ENCODE assay signal across 1 cellular context in the genomic region with DNA sequence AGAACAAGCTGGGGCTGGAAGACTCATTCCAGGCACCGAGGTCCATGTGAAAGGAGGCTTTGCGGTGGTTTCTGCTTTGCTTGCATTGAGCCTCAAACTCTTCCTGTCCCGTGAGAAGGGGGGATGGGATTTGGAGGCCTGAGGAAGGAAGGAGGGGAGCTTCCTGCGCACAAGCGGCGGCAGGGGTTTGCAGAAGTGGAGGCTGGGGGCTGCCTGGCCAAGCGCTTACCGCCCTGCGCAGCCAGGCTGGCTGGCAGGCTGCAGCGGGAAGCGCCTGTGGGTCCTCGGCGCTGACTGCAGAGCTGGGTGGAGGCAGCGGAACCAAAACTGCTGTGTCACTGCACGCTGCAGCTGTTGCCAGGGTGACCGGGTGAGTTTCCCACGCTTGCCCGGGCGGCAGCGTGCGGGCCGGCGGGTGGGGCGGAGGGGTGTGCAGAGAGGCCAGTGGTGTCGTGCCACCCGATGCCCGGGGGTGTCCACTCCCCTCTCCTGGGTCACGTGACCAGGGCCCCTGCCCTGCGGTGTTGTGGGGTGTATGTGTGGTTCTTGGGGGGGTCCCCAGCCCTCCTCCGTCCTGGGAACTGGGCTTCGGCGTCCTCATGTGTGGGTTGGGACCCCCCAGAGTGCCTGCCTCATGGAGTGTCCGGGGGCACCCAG.
TF ChIP-seq lines count a peak whose summit lies in the region.

No MANE protein-coding gene starts in this region.

TF ChIP-seq in K562, 482 proteins besides CTCF, POLR2A, EP300 and RAD21 (continued from another document and continues in another):
- TF ChIP-seq CREB1 (IDR thresholded peaks at IDR 0.05) (no peak), CREB1 (CRISPR knock-in tag; IDR thresholded peaks at IDR 0.05) (no peak), SFPQ (IDR thresholded peaks at IDR 0.05; ENCODE audit: low read depth, low read length) (no peak), THRAP3 (IDR thresholded peaks at IDR 0.05; ENCODE audit: borderline replicate concordance) (no peak), NCOA6 (IDR thresholded peaks at IDR 0.05) (no peak), ZBTB5 (IDR thresholded peaks at IDR 0.05) (no peak), ZBTB49 (CRISPR knock-in tag; IDR thresholded peaks at IDR 0.05; ENCODE audit: borderline replicate concordance) (no peak), MGA (IDR thresholded peaks at IDR 0.05) (peak; percentile 72), YBX1 (IDR thresholded peaks at IDR 0.05) (no peak), SAFB2 (IDR thresholded peaks at IDR 0.05; ENCODE audit: borderline replicate concordance, low read depth, low read length, severe bottlenecking) (no peak), MAFF (IDR thresholded peaks at IDR 0.05; ENCODE audit: low read length) (peak; percentile 88), MTF1 (CRISPR knock-in tag; IDR thresholded peaks at IDR 0.05; ENCODE audit: borderline replicate concordance) (no peak), HIVEP1 (CRISPR knock-in tag; IDR thresholded peaks at IDR 0.05) (no peak), ZFPM2 (CRISPR knock-in tag; IDR thresholded peaks at IDR 0.05) (no peak), ZNF717 (CRISPR knock-in tag; IDR thresholded peaks at IDR 0.05) (no peak), BHLHE40 (IDR thresholded peaks at IDR 0.05; ENCODE audit: low read length) (peak; percentile 78), POLR2B (IDR thresholded peaks at IDR 0.05; ENCODE audit: low read depth, partially characterized antibody) (no peak), ILF3 (IDR thresholded peaks at IDR 0.05; ENCODE audit: borderline replicate concordance) (no peak), ZNF124 (CRISPR knock-in tag; IDR thresholded peaks at IDR 0.05) (no peak), ZNF766 (CRISPR knock-in tag; conservative IDR thresholded peaks at IDR 0.05) (no peak), ZNF583 (CRISPR knock-in tag; IDR thresholded peaks at IDR 0.05) (no peak)
- TF ChIP-seq, protein P1, sequence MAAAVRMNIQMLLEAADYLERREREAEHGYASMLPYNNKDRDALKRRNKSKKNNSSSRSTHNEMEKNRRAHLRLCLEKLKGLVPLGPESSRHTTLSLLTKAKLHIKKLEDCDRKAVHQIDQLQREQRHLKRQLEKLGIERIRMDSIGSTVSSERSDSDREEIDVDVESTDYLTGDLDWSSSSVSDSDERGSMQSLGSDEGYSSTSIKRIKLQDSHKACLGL (CRISPR knock-in tag; IDR thresholded peaks at IDR 0.05; ENCODE audit: borderline replicate concordance, poor library complexity, severe bottlenecking): no peak
- TF ChIP-seq, protein P2, sequence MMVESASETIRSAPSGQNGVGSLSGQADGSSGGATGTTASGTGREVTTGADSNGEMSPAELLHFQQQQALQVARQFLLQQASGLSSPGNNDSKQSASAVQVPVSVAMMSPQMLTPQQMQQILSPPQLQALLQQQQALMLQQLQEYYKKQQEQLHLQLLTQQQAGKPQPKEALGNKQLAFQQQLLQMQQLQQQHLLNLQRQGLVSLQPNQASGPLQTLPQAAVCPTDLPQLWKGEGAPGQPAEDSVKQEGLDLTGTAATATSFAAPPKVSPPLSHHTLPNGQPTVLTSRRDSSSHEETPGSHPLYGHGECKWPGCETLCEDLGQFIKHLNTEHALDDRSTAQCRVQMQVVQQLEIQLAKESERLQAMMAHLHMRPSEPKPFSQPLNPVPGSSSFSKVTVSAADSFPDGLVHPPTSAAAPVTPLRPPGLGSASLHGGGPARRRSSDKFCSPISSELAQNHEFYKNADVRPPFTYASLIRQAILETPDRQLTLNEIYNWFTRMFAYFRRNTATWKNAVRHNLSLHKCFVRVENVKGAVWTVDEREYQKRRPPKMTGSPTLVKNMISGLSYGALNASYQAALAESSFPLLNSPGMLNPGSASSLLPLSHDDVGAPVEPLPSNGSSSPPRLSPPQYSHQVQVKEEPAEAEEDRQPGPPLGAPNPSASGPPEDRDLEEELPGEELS (CRISPR knock-in tag; IDR thresholded peaks at IDR 0.05; ENCODE audit: borderline replicate concordance): no peak
- TF ChIP-seq, protein P3, sequence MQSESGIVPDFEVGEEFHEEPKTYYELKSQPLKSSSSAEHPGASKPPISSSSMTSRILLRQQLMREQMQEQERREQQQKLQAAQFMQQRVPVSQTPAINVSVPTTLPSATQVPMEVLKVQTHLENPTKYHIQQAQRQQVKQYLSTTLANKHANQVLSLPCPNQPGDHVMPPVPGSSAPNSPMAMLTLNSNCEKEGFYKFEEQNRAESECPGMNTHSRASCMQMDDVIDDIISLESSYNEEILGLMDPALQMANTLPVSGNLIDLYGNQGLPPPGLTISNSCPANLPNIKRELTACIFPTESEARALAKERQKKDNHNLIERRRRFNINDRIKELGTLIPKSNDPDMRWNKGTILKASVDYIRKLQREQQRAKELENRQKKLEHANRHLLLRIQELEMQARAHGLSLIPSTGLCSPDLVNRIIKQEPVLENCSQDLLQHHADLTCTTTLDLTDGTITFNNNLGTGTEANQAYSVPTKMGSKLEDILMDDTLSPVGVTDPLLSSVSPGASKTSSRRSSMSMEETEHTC (IDR thresholded peaks at IDR 0.05): peak; percentile 29; the same call in 1 of the 2 replicates
- TF ChIP-seq, protein P4, sequence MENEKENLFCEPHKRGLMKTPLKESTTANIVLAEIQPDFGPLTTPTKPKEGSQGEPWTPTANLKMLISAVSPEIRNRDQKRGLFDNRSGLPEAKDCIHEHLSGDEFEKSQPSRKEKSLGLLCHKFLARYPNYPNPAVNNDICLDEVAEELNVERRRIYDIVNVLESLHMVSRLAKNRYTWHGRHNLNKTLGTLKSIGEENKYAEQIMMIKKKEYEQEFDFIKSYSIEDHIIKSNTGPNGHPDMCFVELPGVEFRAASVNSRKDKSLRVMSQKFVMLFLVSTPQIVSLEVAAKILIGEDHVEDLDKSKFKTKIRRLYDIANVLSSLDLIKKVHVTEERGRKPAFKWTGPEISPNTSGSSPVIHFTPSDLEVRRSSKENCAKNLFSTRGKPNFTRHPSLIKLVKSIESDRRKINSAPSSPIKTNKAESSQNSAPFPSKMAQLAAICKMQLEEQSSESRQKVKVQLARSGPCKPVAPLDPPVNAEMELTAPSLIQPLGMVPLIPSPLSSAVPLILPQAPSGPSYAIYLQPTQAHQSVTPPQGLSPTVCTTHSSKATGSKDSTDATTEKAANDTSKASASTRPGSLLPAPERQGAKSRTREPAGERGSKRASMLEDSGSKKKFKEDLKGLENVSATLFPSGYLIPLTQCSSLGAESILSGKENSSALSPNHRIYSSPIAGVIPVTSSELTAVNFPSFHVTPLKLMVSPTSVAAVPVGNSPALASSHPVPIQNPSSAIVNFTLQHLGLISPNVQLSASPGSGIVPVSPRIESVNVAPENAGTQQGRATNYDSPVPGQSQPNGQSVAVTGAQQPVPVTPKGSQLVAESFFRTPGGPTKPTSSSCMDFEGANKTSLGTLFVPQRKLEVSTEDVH (IDR thresholded peaks at IDR 0.05; ENCODE audit: low read depth, partially characterized antibody): no peak
